In the genomic region with DNA sequence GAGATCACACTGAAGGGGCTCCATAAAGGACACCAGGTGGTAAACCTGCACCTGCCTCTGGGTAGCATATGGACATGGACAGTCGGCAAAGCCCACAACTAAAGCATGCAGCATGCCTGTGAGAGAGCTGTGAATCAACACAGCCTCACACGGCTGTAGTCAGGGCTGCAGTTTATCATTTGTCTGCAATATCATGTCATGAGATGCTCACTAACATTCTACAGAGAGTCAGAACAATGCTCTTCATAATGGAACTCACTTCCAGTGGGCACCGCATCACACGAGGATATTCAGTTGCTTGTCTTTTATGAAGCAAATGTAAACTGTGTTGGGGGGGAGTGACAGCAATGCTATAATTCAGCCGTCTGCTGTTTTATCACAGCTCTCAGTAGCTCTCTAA, we compare ENCODE assay signal across 22 cellular contexts.
DNase-seq lines count a peak whose midpoint lies in the region; TF ChIP-seq lines count a peak whose summit lies in the region.
"Had no signal": no experiment of that assay in that cellular context is flagged by ENCODE, and none has a peak within 500 bp of the region (broad histone marks: within the 10 kb centered on the region; RNA-seq: fewer than 3 reads in every experiment).

No MANE protein-coding gene starts in this region.

- DNase-seq in NCI-H510A treated with DMSO at 0.1 percent for 48 hours (lab: John Stamatoyannopoulos, UW) (peak; percentile 14), NCI-H510A (lab: John Stamatoyannopoulos, UW) (no peak), NCI-H524 treated with DMSO at 0.1 percent for 48 hours (lab: John Stamatoyannopoulos, UW) (peak; percentile 12), WERI-Rb-1 (peak; percentile 76), sigmoid colon (no peak), SW 1271 (lab: John Stamatoyannopoulos, UW) (no peak)
- no peak for DNase-seq in CD8-positive, alpha-beta memory T cell
- DNase-seq: DMS79 treated with DMSO at 0.1 percent for 48 hours; GM23248; HCEC 1CT; Karpas-422; MG63; NCI-H1105; NCI-H187 treated with DMSO at 0.1 percent for 48 hours; NCI-H446 treated with DMSO at 0.1 percent for 48 hours; NK-92 treated with Interleukin-12 subunit alpha and Interleukin-12 subunit beta, amount 100 ng/mL, for 24 hours; Peyer's patch; T-helper 1 cell; T-helper 9 cell had no signal

- H3K4me3 ChIP-seq in WERI-Rb-1 (ENCODE audit: low read depth, low read length), result peak overlapping the region; percentile 8; the same call in 1 of the 2 replicates
- no peak overlapping the region for H3K4me3 ChIP-seq in sigmoid colon
- H3K4me3 ChIP-seq in CD8-positive, alpha-beta memory T cell (ENCODE audit: low read length), result no peak overlapping the region
- H3K4me3 ChIP-seq: BLaER1 treated with 17β-estradiol and CSF1 and Interleukin-3, amounts not matched to agents 10 nM and 100 nM; GM23248; MG63; Peyer's patch; SK-N-MC had no signal

- H3K36me3 ChIP-seq in WERI-Rb-1, result no peaks in the 10 kb centered on the region
- H3K36me3 ChIP-seq in sigmoid colon, result no peaks in the 10 kb centered on the region
- H3K36me3 ChIP-seq in CD8-positive, alpha-beta memory T cell (ENCODE audit: insufficient read depth, low read length), result no peaks in the 10 kb centered on the region
- H3K36me3 ChIP-seq: BLaER1 treated with 17β-estradiol and CSF1 and Interleukin-3, amounts not matched to agents 10 nM and 100 nM; MG63; Peyer's patch had no signal

- H3K27ac Mint-ChIP-seq in CD8-positive, alpha-beta memory T cell, result no peak overlapping the region
- H3K27ac Mint-ChIP-seq: IgD-negative memory B cell had no signal

- peak overlapping the region; percentile 48; the same call in 1 of the 2 replicates for H3K27ac ChIP-seq in WERI-Rb-1
- H3K27ac ChIP-seq in sigmoid colon, result peak overlapping the region in 3 of 4 donors; percentile 37 to 63 (median 57)
- no peak overlapping the region for H3K27ac ChIP-seq in CD8-positive, alpha-beta memory T cell (ENCODE audit: low read depth, low read length)
- H3K27ac ChIP-seq: BLaER1 treated with 17β-estradiol and CSF1 and Interleukin-3, amounts not matched to agents 10 nM and 100 nM; GM23248; Peyer's patch; SK-N-MC had no signal

- POLR2A ChIA-PET in CD8-positive, alpha-beta memory T cell (lab: Charles Lee), result no interaction called here

- H3K27me3 ChIP-seq in WERI-Rb-1 (ENCODE audit: insufficient read depth, low read depth, severe bottlenecking) (no peaks in the 10 kb centered on the region), sigmoid colon (no peaks in the 10 kb centered on the region)
- H3K27me3 ChIP-seq in CD8-positive, alpha-beta memory T cell (ENCODE audit: insufficient read depth, low read length, poor library complexity, severe bottlenecking), result no peaks in the 10 kb centered on the region
- H3K27me3 ChIP-seq: BLaER1 treated with 17β-estradiol and CSF1 and Interleukin-3, amounts not matched to agents 10 nM and 100 nM; MG63; Peyer's patch had no signal

- no peak for TF ChIP-seq POLR2A in sigmoid colon (IDR thresholded peaks at IDR 0.05)

- H3K9me3 Mint-ChIP-seq in CD8-positive, alpha-beta memory T cell, result peaks cover 3 to 14% (median 4%) of the 10 kb centered on the region in 5 donors

- intact Hi-C loops in sigmoid colon (cut with DNase I), result loop anchor here (5.0 to 10.0 kb wide), 4 partner anchors 36 to 409 kb away; a partner anchor contains a TSS

- CTCF ChIA-PET in CD8-positive, alpha-beta memory T cell (lab: Charles Lee), result no interaction called here

- no peak overlapping the region for H3K4me3 Mint-ChIP-seq in CD8-positive, alpha-beta memory T cell
- H3K4me3 Mint-ChIP-seq: IgD-negative memory B cell had no signal

- H3K36me3 Mint-ChIP-seq in CD8-positive, alpha-beta memory T cell, result no peaks in the 10 kb centered on the region
- H3K36me3 Mint-ChIP-seq: IgD-negative memory B cell had no signal

- no peaks in the 10 kb centered on the region for H3K4me1 Mint-ChIP-seq in CD8-positive, alpha-beta memory T cell
- H3K4me1 Mint-ChIP-seq: IgD-negative memory B cell had no signal

- 62 to 63% methylated on average over 5 of the region's 5 CpGs for WGBS in sigmoid colon, 2 donors

- H3K27me3 Mint-ChIP-seq in CD8-positive, alpha-beta memory T cell, result no peaks in the 10 kb centered on the region
- H3K27me3 Mint-ChIP-seq: IgD-negative memory B cell had no signal

- TF ChIP-seq CTCF in WERI-Rb-1 (IDR thresholded peaks at IDR 0.05; ENCODE audit: low read depth, low read length) (no peak), sigmoid colon (IDR thresholded peaks at IDR 0.05) (no peak)

- H3K9me3 ChIP-seq in WERI-Rb-1 (ENCODE audit: severe bottlenecking) (no peaks in the 10 kb centered on the region), sigmoid colon (no peaks in the 10 kb centered on the region)
- peaks cover 4% of the 10 kb centered on the region for H3K9me3 ChIP-seq in CD8-positive, alpha-beta memory T cell (ENCODE audit: low read length)
- H3K9me3 ChIP-seq: BLaER1 treated with 17β-estradiol and CSF1 and Interleukin-3, amounts not matched to agents 10 nM and 100 nM; MG63; Peyer's patch had no signal

- TF ChIP-seq EP300 in sigmoid colon (IDR thresholded peaks at IDR 0.05), result no peak

- H3K4me1 ChIP-seq in sigmoid colon, result peaks cover 0 to 47% (median 28%) of the 10 kb centered on the region in 4 donors
- no peaks in the 10 kb centered on the region for H3K4me1 ChIP-seq in CD8-positive, alpha-beta memory T cell (ENCODE audit: insufficient read depth, low read length)
- H3K4me1 ChIP-seq: BLaER1 treated with 17β-estradiol and CSF1 and Interleukin-3, amounts not matched to agents 10 nM and 100 nM; Peyer's patch had no signal

Comparison
In these comparisons a context has a peak if more than half of its experiments do, and no peak if none do; other contexts are left out.
1. DNase-seq: peak in NCI-H510A treated with DMSO at 0.1 percent for 48 hours (single experiment), NCI-H524 treated with DMSO at 0.1 percent for 48 hours (single experiment) and WERI-Rb-1 (single experiment); none in NCI-H510A (single experiment), sigmoid colon (single experiment), CD8-positive, alpha-beta memory T cell (0 of 5) and SW 1271 (0 of 2).